Comparison of ENCODE assay signal across 1 cellular context in the genomic region with DNA sequence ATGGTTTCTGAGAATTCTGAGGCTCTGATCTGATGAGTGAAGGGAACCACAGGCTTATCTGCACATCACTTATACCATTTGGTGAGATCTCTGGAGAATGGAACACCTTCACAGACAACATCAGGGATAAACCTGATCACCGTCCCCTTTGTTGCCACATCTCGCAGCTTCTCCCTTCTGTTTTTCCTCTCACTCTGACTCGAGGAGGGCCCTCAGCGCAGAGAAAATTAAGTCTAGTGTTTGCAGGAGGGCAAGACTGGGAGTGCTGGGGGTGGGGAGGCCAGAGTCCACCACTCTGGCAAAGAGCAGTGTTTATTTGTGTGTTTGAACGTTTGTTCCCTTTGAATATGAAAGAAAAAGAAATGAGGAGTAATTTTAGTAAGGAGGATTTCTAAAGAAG.
A peak's percentile ranks its signal among the peaks of the same experiment; 100 is the strongest.
TF ChIP-seq lines count a peak whose summit lies in the region.

No MANE protein-coding gene starts in this region.

TF ChIP-seq in HepG2, 621 proteins besides CTCF, POLR2A, EP300 and RAD21 (continued from another document and continues in another):
- TF ChIP-seq, protein P1, sequence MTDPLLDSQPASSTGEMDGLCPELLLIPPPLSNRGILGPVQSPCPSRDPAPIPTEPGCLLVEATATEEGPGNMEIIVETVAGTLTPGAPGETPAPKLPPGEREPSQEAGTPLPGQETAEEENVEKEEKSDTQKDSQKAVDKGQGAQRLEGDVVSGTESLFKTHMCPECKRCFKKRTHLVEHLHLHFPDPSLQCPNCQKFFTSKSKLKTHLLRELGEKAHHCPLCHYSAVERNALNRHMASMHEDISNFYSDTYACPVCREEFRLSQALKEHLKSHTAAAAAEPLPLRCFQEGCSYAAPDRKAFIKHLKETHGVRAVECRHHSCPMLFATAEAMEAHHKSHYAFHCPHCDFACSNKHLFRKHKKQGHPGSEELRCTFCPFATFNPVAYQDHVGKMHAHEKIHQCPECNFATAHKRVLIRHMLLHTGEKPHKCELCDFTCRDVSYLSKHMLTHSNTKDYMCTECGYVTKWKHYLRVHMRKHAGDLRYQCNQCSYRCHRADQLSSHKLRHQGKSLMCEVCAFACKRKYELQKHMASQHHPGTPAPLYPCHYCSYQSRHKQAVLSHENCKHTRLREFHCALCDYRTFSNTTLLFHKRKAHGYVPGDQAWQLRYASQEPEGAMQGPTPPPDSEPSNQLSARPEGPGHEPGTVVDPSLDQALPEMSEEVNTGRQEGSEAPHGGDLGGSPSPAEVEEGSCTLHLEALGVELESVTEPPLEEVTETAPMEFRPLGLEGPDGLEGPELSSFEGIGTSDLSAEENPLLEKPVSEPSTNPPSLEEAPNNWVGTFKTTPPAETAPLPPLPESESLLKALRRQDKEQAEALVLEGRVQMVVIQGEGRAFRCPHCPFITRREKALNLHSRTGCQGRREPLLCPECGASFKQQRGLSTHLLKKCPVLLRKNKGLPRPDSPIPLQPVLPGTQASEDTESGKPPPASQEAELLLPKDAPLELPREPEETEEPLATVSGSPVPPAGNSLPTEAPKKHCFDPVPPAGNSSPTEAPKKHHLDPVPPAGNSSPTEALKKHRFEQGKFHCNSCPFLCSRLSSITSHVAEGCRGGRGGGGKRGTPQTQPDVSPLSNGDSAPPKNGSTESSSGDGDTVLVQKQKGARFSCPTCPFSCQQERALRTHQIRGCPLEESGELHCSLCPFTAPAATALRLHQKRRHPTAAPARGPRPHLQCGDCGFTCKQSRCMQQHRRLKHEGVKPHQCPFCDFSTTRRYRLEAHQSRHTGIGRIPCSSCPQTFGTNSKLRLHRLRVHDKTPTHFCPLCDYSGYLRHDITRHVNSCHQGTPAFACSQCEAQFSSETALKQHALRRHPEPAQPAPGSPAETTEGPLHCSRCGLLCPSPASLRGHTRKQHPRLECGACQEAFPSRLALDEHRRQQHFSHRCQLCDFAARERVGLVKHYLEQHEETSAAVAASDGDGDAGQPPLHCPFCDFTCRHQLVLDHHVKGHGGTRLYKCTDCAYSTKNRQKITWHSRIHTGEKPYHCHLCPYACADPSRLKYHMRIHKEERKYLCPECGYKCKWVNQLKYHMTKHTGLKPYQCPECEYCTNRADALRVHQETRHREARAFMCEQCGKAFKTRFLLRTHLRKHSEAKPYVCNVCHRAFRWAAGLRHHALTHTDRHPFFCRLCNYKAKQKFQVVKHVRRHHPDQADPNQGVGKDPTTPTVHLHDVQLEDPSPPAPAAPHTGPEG (CRISPR knock-in tag; IDR thresholded peaks at IDR 0.05), result no peak
- TF ChIP-seq ZSCAN29 (CRISPR knock-in tag; conservative IDR thresholded peaks at IDR 0.05) (0 out of 2 replicates have a peak, but pooled peaks have one; percentile 4), MYNN (CRISPR knock-in tag; IDR thresholded peaks at IDR 0.05; ENCODE audit: low read depth) (no peak), ZNF530 (CRISPR knock-in tag; IDR thresholded peaks at IDR 0.05; ENCODE audit: low read depth) (no peak), JDP2 (CRISPR knock-in tag; IDR thresholded peaks at IDR 0.05; ENCODE audit: borderline replicate concordance) (no peak), BCL6 (CRISPR knock-in tag; IDR thresholded peaks at IDR 0.05) (peak; percentile 55; the same call in 1 of the 2 replicates), FOSL2 (CRISPR knock-in tag; IDR thresholded peaks at IDR 0.05) (peak; percentile 59), SAP130 (CRISPR knock-in tag; IDR thresholded peaks at IDR 0.05; ENCODE audit: low read depth) (peak; percentile 44), POLR2AphosphoS2 (IDR thresholded peaks at IDR 0.05; ENCODE audit: low read depth, low read length) (no peak), IKZF4 (CRISPR knock-in tag; IDR thresholded peaks at IDR 0.05; ENCODE audit: borderline replicate concordance, low read depth, not compliant biosample characterization) (no peak), KMT2A (CRISPR knock-in tag; IDR thresholded peaks at IDR 0.05) (0 out of 2 replicates have a peak, but pooled peaks have one; percentile 40), HNF4G (IDR thresholded peaks at IDR 0.05; ENCODE audit: borderline replicate concordance, low read depth, low read length) (peak; percentile 73; the same call in 1 of the 2 replicates), HNF4G (CRISPR knock-in tag; IDR thresholded peaks at IDR 0.05; ENCODE audit: borderline replicate concordance, low read depth) (peak; percentile 69; the same call in 1 of the 2 replicates), ZMAT3 (CRISPR knock-in tag; conservative IDR thresholded peaks at IDR 0.05) (no peak), ZFP36L1 (CRISPR knock-in tag; IDR thresholded peaks at IDR 0.05) (no peak), HNF4A (CRISPR knock-in tag; IDR thresholded peaks at IDR 0.05) (peak; percentile 84), MEF2D (CRISPR knock-in tag; IDR thresholded peaks at IDR 0.05) (no peak), ZNF367 (CRISPR knock-in tag; IDR thresholded peaks at IDR 0.05; ENCODE audit: borderline replicate concordance) (no peak), SIX1 (CRISPR knock-in tag; IDR thresholded peaks at IDR 0.05; ENCODE audit: borderline replicate concordance) (0 out of 2 replicates have a peak, but pooled peaks have one; percentile 14), ZNF841 (CRISPR knock-in tag; IDR thresholded peaks at IDR 0.05; ENCODE audit: borderline replicate concordance) (no peak), SMAD1 (CRISPR knock-in tag; IDR thresholded peaks at IDR 0.05; ENCODE audit: borderline replicate concordance, low read depth) (no peak), ZNF253 (CRISPR knock-in tag; IDR thresholded peaks at IDR 0.05; ENCODE audit: borderline replicate concordance) (no peak), GABPA (IDR thresholded peaks at IDR 0.05; ENCODE audit: low read depth, low read length) (no peak), GABPA (CRISPR knock-in tag; IDR thresholded peaks at IDR 0.05; ENCODE audit: low read depth) (0 out of 2 replicates have a peak, but pooled peaks have one; percentile 9), ZSCAN9 (CRISPR knock-in tag; IDR thresholded peaks at IDR 0.05; ENCODE audit: borderline replicate concordance) (no peak), IRX3 (CRISPR knock-in tag; IDR thresholded peaks at IDR 0.05; ENCODE audit: borderline replicate concordance, low read depth) (no peak)
- TF ChIP-seq, protein P2, sequence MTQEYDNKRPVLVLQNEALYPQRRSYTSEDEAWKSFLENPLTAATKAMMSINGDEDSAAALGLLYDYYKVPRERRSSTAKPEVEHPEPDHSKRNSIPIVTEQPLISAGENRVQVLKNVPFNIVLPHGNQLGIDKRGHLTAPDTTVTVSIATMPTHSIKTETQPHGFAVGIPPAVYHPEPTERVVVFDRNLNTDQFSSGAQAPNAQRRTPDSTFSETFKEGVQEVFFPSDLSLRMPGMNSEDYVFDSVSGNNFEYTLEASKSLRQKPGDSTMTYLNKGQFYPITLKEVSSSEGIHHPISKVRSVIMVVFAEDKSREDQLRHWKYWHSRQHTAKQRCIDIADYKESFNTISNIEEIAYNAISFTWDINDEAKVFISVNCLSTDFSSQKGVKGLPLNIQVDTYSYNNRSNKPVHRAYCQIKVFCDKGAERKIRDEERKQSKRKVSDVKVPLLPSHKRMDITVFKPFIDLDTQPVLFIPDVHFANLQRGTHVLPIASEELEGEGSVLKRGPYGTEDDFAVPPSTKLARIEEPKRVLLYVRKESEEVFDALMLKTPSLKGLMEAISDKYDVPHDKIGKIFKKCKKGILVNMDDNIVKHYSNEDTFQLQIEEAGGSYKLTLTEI (CRISPR knock-in tag; conservative IDR thresholded peaks at IDR 0.05), result no peak
- TF ChIP-seq, protein P3, sequence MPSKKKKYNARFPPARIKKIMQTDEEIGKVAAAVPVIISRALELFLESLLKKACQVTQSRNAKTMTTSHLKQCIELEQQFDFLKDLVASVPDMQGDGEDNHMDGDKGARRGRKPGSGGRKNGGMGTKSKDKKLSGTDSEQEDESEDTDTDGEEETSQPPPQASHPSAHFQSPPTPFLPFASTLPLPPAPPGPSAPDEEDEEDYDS (CRISPR knock-in tag; IDR thresholded peaks at IDR 0.05), result peak; percentile 45; the same call in 1 of the 2 replicates
- TF ChIP-seq, protein P4, sequence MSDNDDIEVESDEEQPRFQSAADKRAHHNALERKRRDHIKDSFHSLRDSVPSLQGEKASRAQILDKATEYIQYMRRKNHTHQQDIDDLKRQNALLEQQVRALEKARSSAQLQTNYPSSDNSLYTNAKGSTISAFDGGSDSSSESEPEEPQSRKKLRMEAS (IDR thresholded peaks at IDR 0.05), result no peak
- TF ChIP-seq, protein P5, sequence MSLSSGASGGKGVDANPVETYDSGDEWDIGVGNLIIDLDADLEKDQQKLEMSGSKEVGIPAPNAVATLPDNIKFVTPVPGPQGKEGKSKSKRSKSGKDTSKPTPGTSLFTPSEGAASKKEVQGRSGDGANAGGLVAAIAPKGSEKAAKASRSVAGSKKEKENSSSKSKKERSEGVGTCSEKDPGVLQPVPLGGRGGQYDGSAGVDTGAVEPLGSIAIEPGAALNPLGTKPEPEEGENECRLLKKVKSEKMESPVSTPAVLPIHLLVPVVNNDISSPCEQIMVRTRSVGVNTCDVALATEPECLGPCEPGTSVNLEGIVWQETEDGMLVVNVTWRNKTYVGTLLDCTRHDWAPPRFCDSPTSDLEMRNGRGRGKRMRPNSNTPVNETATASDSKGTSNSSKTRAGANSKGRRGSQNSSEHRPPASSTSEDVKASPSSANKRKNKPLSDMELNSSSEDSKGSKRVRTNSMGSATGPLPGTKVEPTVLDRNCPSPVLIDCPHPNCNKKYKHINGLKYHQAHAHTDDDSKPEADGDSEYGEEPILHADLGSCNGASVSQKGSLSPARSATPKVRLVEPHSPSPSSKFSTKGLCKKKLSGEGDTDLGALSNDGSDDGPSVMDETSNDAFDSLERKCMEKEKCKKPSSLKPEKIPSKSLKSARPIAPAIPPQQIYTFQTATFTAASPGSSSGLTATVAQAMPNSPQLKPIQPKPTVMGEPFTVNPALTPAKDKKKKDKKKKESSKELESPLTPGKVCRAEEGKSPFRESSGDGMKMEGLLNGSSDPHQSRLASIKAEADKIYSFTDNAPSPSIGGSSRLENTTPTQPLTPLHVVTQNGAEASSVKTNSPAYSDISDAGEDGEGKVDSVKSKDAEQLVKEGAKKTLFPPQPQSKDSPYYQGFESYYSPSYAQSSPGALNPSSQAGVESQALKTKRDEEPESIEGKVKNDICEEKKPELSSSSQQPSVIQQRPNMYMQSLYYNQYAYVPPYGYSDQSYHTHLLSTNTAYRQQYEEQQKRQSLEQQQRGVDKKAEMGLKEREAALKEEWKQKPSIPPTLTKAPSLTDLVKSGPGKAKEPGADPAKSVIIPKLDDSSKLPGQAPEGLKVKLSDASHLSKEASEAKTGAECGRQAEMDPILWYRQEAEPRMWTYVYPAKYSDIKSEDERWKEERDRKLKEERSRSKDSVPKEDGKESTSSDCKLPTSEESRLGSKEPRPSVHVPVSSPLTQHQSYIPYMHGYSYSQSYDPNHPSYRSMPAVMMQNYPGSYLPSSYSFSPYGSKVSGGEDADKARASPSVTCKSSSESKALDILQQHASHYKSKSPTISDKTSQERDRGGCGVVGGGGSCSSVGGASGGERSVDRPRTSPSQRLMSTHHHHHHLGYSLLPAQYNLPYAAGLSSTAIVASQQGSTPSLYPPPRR (CRISPR knock-in tag; IDR thresholded peaks at IDR 0.05; ENCODE audit: borderline replicate concordance), result peak; percentile 25; the same call in 1 of the 2 replicates
- TF ChIP-seq, protein P6, sequence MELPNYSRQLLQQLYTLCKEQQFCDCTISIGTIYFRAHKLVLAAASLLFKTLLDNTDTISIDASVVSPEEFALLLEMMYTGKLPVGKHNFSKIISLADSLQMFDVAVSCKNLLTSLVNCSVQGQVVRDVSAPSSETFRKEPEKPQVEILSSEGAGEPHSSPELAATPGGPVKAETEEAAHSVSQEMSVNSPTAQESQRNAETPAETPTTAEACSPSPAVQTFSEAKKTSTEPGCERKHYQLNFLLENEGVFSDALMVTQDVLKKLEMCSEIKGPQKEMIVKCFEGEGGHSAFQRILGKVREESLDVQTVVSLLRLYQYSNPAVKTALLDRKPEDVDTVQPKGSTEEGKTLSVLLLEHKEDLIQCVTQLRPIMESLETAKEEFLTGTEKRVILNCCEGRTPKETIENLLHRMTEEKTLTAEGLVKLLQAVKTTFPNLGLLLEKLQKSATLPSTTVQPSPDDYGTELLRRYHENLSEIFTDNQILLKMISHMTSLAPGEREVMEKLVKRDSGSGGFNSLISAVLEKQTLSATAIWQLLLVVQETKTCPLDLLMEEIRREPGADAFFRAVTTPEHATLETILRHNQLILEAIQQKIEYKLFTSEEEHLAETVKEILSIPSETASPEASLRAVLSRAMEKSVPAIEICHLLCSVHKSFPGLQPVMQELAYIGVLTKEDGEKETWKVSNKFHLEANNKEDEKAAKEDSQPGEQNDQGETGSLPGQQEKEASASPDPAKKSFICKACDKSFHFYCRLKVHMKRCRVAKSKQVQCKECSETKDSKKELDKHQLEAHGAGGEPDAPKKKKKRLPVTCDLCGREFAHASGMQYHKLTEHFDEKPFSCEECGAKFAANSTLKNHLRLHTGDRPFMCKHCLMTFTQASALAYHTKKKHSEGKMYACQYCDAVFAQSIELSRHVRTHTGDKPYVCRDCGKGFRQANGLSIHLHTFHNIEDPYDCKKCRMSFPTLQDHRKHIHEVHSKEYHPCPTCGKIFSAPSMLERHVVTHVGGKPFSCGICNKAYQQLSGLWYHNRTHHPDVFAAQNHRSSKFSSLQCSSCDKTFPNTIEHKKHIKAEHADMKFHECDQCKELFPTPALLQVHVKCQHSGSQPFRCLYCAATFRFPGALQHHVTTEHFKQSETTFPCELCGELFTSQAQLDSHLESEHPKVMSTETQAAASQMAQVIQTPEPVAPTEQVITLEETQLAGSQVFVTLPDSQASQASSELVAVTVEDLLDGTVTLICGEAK (IDR thresholded peaks at IDR 0.05), result no peak
- TF ChIP-seq, protein P6 (CRISPR knock-in tag; IDR thresholded peaks at IDR 0.05), result no peak
